Comparison of ENCODE assay signal across 8 cellular contexts in genomic region chr6:143027058-143027457, GRCh38.
DNase-seq lines count a peak whose midpoint lies in the region; ATAC-seq and TF ChIP-seq lines count a peak whose summit lies in the region.

No MANE protein-coding gene starts in this region.

- no peak for ATAC-seq in HG03139 (IDR thresholded peaks at IDR 0.05; ENCODE audit: unreplicated experiment)

- intact Hi-C loops in posterior cingulate gyrus (cut with DNase I) = loop anchor here (5.0 kb wide), 1 partner anchor 335 kb away; no protein-coding TSS in a partner anchor

- DNase-seq in ELR (ENCODE audit: low read depth) (peak; percentile 44), LNCaP clone FGC (ENCODE audit: low read depth) (no peak), activated T-cell treated with anti-CD3 and anti-CD28 coated beads for 4 hours (peak; percentile 44), foreskin fibroblast (peak in 1 of 2 donors; percentile 39), posterior cingulate gyrus (peak in 6 of 10 donors; percentile 16 to 82 (median 50)), T1000 (lab: John Stamatoyannopoulos, UW) (no peak), AG08395 (ENCODE audit: low spot score) (no peak)

- TF ChIP-seq CTCF in LNCaP clone FGC (IDR thresholded peaks at IDR 0.05; ENCODE audit: control insufficient read depth, extremely low read depth, insufficient read depth) = peak; percentile 51
- peak; percentile 47 for TF ChIP-seq CTCF in foreskin fibroblast (IDR thresholded peaks at IDR 0.05; ENCODE audit: low read depth, low read length)

- H3K4me3 ChIP-seq in LNCaP clone FGC (ENCODE audit: low read depth, low read length) (no peak overlapping the region), foreskin fibroblast (ENCODE audit: low read depth in 1 of 2, low read length in 2 of 2) (no peak overlapping the region)

Comparison
In these comparisons a context has a peak if more than half of its experiments do, and no peak if none do; other contexts are left out.
1. DNase-seq: peak in ELR (single experiment), activated T-cell treated with anti-CD3 and anti-CD28 coated beads for 4 hours (single experiment) and posterior cingulate gyrus (6 of 10); none in LNCaP clone FGC (single experiment), T1000 (single experiment) and AG08395 (single experiment).